ENCODE assay signal across 8 cellular contexts in the genomic region with DNA sequence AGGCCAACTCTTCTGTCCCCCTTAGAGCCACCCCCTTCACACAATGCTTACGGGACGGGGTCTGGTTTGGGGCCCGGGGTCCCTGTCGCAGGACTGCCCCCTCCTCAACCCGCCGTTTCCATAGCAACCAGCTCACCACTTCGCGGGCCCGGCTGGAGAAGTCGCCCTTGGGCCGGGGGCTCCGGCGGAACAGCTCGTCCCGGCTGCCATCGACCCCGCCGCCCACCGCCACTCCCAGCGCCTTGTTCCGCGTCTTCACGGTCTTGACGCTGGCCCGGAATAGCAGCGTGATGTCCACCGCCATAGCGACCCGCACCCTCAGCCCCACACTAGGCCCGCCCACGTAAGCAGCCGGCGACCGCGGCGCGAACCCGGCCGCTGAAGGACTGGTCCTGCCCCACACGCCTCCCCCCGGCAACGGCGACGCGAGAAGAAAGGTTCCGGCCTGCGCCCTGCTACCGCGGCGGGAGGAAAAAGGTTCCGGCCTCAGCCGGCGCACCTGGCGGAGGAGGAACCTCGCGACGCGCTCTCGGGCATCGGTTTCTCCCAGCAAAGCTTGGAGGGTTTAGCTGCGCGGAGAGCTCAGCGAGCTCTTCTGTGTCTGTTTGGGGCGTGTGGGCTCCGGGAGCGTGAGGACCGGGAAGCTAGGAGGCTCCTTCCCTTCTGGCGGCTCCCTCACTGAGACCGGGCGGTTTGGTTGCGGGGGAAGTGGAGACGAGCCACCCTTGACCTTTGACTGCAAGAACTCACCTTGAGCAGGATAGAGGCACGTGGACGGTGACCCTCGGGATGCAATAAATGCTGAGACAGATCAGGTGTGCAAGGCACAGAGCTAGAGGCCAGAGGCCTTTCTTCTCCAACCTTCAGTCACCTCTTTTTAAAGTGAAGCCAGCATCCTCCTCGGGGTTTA. TPM values are rescaled to one million over a fixed set of nuclear protein-coding genes. Genes with fewer than 3 reads are reported as not detected.
DNase-seq lines count a peak whose midpoint lies in the region; ATAC-seq and TF ChIP-seq lines count a peak whose summit lies in the region.

STX18 (minus strand) TSS at position 388 of the 910 bp plus-strand sequence; CDS start at position 304, 84 bp downstream.

- H3K36me3 ChIP-seq in duodenal mucosa (ENCODE audit: control insufficient read depth in 1 of 2, insufficient read depth in 2 of 2, low read length in 2 of 2) = peaks cover 0 to 4% of the 10 kb centered on the region in 2 donors

- no peaks in the 10 kb centered on the region for H3K27me3 ChIP-seq in duodenal mucosa (ENCODE audit: control insufficient read depth in 1 of 2, insufficient read depth in 2 of 2, low read length in 2 of 2)

- no peak for TF ChIP-seq POLR2A in lower leg skin (IDR thresholded peaks at IDR 0.05)

- H3K4me3 Mint-ChIP-seq in activated CD4-positive, alpha-beta memory T cell treated with anti-CD3 and anti-CD28 coated beads, Interleukin-2, amount 10 ng/mL, durations not matched to agents 7 days and 5 days = peak within 1 kb of the TSS; percentile 94

- H3K27me3 Mint-ChIP-seq in activated CD4-positive, alpha-beta memory T cell treated with anti-CD3 and anti-CD28 coated beads, Interleukin-2, amount 10 ng/mL, durations not matched to agents 7 days and 5 days = no peaks in the 10 kb centered on the region

- 0 to 1% methylated on average over 37 to 68 of the region's 76 CpGs for WGBS in lower leg skin, 2 donors

- POLR2A ChIA-PET in activated CD4-positive, alpha-beta memory T cell treated with anti-CD3 and anti-CD28 coated beads, Interleukin-2, amount 10 ng/mL, durations not matched to agents 7 days and 5 days (lab: Charles Lee) = interaction anchor here (0.6 to 3.8 kb wide), 20 partner anchors 9 to 294 kb away, joined by 3 to 30 read pairs (median 4); partner anchors contain the start of genes LYAR, TMEM128 and ZBTB49

- peak within 1 kb of the TSS; percentile 87 for H3K27ac Mint-ChIP-seq in activated CD4-positive, alpha-beta memory T cell treated with anti-CD3 and anti-CD28 coated beads, Interleukin-2, amount 10 ng/mL, durations not matched to agents 7 days and 5 days

- CTCF ChIA-PET in activated CD4-positive, alpha-beta memory T cell treated with anti-CD3 and anti-CD28 coated beads, Interleukin-2, amount 10 ng/mL, durations not matched to agents 7 days and 5 days (lab: Charles Lee) = interaction anchor here (1.0 to 1.4 kb wide), 3 partner anchors 17 to 33 kb away, joined by 3 to 4 read pairs (median 3); no protein-coding TSS in a partner anchor

- H3K9me3 Mint-ChIP-seq in activated CD4-positive, alpha-beta memory T cell treated with anti-CD3 and anti-CD28 coated beads, Interleukin-2, amount 10 ng/mL, durations not matched to agents 7 days and 5 days = no peaks in the 10 kb centered on the region

- H3K4me3 ChIP-seq in duodenal mucosa (ENCODE audit: low read depth in 1 of 2, low read length in 2 of 2) (peak within 1 kb of the TSS; percentile 78 to 94), lower leg skin (ENCODE audit: low read depth, poor library complexity, severe bottlenecking) (peak within 1 kb of the TSS; percentile 79)

- DNase-seq in CD1c-positive myeloid dendritic cell (ENCODE audit: extremely low spot score) (peak; percentile 88), NCI-H774 (lab: John Stamatoyannopoulos, UW) (peak; percentile 78), lower leg skin (ENCODE audit: low spot score in 2 of 2) (peak; percentile 69 to 96)
- peak; percentile 89 for DNase-seq in activated CD4-positive, alpha-beta memory T cell treated with anti-CD3 and anti-CD28 coated beads, Interleukin-2, amount 10 ng/mL, durations not matched to agents 7 days and 5 days
- DNase-seq in stimulated activated CD4-positive, alpha-beta T cell treated with anti-CD3 and anti-CD28 coated beads, TNF-alpha, amount 100 ng/mL, for 1 hour (ENCODE audit: low read depth in 3 of 3, low spot score in 1 of 3) = peak; percentile 60 to 92 (median 81)

- ATAC-seq in GM19372 (IDR thresholded peaks at IDR 0.05; ENCODE audit: low read depth, unreplicated experiment) (peak; percentile 88), HG03521 (IDR thresholded peaks at IDR 0.05; ENCODE audit: unreplicated experiment) (peak; percentile 87)

- H3K36me3 Mint-ChIP-seq in activated CD4-positive, alpha-beta memory T cell treated with anti-CD3 and anti-CD28 coated beads, Interleukin-2, amount 10 ng/mL, durations not matched to agents 7 days and 5 days (ENCODE audit: low read depth) = peaks cover 6% of the 10 kb centered on the region

- peaks cover 45% of the 10 kb centered on the region for H3K4me1 Mint-ChIP-seq in activated CD4-positive, alpha-beta memory T cell treated with anti-CD3 and anti-CD28 coated beads, Interleukin-2, amount 10 ng/mL, durations not matched to agents 7 days and 5 days

- no peak for TF ChIP-seq CTCF in lower leg skin (IDR thresholded peaks at IDR 0.05)

- peaks cover 21 to 24% of the 10 kb centered on the region in 2 donors for H3K4me1 ChIP-seq in duodenal mucosa (ENCODE audit: control insufficient read depth in 1 of 2, insufficient read depth in 2 of 2, low read length in 2 of 2)

- intact Hi-C loops in lower leg skin (cut with DNase I; ENCODE audit: low total_unique reads) = no loop called here

- peak within 1 kb of the TSS; percentile 67 for H3K27ac ChIP-seq in duodenal mucosa (ENCODE audit: low read depth, low read length)

- H3K9ac ChIP-seq in duodenal mucosa (ENCODE audit: low read depth in 1 of 2, low read length in 2 of 2) = peak within 1 kb of the TSS; percentile 87 to 96

- no peaks in the 10 kb centered on the region for H3K9me3 ChIP-seq in duodenal mucosa (ENCODE audit: control insufficient read depth in 1 of 2, low read length in 2 of 2)

RNA-seq across cellular contexts. Expression of gene STX18, which starts in this region (rescaled TPM):
- total RNA-seq in activated CD4-positive, alpha-beta memory T cell treated with anti-CD3 and anti-CD28 coated beads, Interleukin-2, amount 10 ng/mL, durations not matched to agents 7 days and 5 days = 10 to 100 TPM; 22.8 to 26.5 TPM
- total RNA-seq in lower leg skin = 10 to 100 TPM; 18.1 to 24.6 (median 21.5) TPM

Comparison
In these comparisons a context has a peak if more than half of its experiments do, and no peak if none do; other contexts are left out.
1. Peak in every context shown above with its lines: DNase-seq, ATAC-seq, H3K4me3 ChIP-seq and H3K27ac ChIP-seq.